17 cellular contexts compared by ENCODE assay signal in the genomic region with DNA sequence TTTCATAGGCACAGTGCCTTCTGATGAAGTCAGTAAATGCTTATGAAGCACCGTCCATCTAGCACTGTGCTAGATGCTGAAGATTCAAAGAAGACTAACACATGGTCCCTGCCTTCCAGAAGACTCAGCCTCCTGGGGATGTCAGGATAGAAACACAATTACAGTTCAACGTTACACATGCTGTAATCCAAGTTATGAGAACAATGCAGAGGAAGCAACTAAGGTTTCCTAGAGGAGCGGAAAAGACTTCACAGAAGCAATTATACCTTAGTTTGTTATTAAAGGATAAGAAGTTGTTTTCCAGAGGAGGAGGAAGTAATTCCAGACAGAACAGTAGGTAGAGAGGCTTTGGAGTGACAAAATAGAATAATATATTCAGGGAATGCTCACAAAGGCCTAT.
"Had no signal": no experiment of that assay in that cellular context is flagged by ENCODE, and none has a peak within 500 bp of the region (broad histone marks: within the 10 kb centered on the region; RNA-seq: fewer than 3 reads in every experiment).

No MANE protein-coding gene starts in this region.

- H3K27me3 ChIP-seq: body of pancreas, ovary, sigmoid colon, spleen, upper lobe of left lung had no signal

- H3K27ac ChIP-seq: body of pancreas, sigmoid colon, spleen, thoracic aorta had no signal

- DNase-seq: activated CD4-positive, alpha-beta T cell treated with anti-CD3 and anti-CD28 coated beads, Interleukin-2, amount 50 U/mL, for 1 hour; activated naive CD8-positive, alpha-beta T cell treated with anti-CD3 and anti-CD28 coated beads for 36 hours; amygdala; body of pancreas; mucosa of descending colon; naive B cell; ovary; sigmoid colon; spleen; stimulated activated CD4-positive, alpha-beta T cell treated with anti-CD3 and anti-CD28 coated beads, Interleukin-4, amount 100 ng/mL, for 4 hours; stimulated activated naive B cell treated with anti-CD40 and anti-IgM and Interleukin-4, amounts not matched to agents 10 μg/mL and 1 μg/mL and 100 μg/mL, for 72 hours; T1000; upper lobe of left lung had no signal

- ATAC-seq: activated CD4-positive, CD25-positive, alpha-beta regulatory T cell treated with anti-CD3 and anti-CD28 coated beads, Interleukin-2, amount 50 U/mL, for 24 hours; body of pancreas; esophagus mucosa; left lobe of liver; mucosa of descending colon; stimulated activated naive B cell treated with anti-CD40 and anti-IgM and Interleukin-4, amounts not matched to agents 10 μg/mL and 1 μg/mL and 100 μg/mL, for 72 hours had no signal

- H3K9me3 ChIP-seq: body of pancreas, mucosa of descending colon, ovary, sigmoid colon, spleen, thoracic aorta, upper lobe of left lung had no signal

- H3K4me1 ChIP-seq: body of pancreas, sigmoid colon, spleen had no signal

- H3K4me3 ChIP-seq: body of pancreas, mucosa of descending colon, ovary, sigmoid colon, spleen, thoracic aorta, upper lobe of left lung had no signal

- H3K36me3 ChIP-seq: ovary had no signal
